13 cellular contexts compared by ENCODE assay signal in the genomic region with DNA sequence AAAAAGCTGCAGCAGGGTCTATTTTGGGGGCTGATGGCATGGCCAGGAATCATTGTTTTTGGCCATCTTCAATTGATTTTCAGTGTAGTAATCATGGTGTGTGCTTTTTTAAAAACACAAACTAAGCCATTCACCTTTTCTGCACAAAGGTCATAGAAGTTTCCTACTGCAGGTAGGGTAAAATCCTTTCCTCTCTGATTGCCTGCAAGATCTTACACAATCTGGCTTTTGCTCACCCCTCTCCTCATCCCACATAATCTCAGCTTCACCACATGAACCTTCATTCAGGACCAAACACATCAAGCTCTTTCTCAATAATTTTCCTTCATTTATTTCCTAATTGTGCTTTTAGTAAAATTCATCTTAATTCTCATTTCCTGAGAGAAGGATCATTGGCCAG. TPM values are rescaled to one million over a fixed set of nuclear protein-coding genes. Genes with fewer than 3 reads are reported as not detected.
DNase-seq lines count a peak whose midpoint lies in the region; ATAC-seq and TF ChIP-seq lines count a peak whose summit lies in the region.
"Had no signal": no experiment of that assay in that cellular context is flagged by ENCODE, and none has a peak within 500 bp of the region (broad histone marks: within the 10 kb centered on the region; RNA-seq: fewer than 3 reads in every experiment).

No MANE protein-coding gene starts in this region.

- DNase-seq in Calu3 (no peak), iPS-NIHi7 (ENCODE audit: extremely low spot score) (no peak), erythroblast (lab: John Stamatoyannopoulos, UW) (no peak), NCI-H82 treated with DMSO at 0.1 percent for 48 hours (lab: John Stamatoyannopoulos, UW; ENCODE audit: unreplicated experiment) (no peak)
- DNase-seq in activated CD8-positive, alpha-beta T cell treated with anti-CD3 and anti-CD28 coated beads, Interleukin-2, amount 10 ng/mL, durations not matched to agents 7 days and 5 days = no peak
- no peak for DNase-seq in naive thymus-derived CD4-positive, alpha-beta T cell
- DNase-seq: body of pancreas, GDM1, NCI-H510A, nucleus accumbens had no signal

- H3K36me3 Mint-ChIP-seq in Calu3 (ENCODE audit: insufficient read depth, unreplicated experiment) = no peaks in the 10 kb centered on the region
- H3K36me3 Mint-ChIP-seq in activated CD8-positive, alpha-beta T cell treated with anti-CD3 and anti-CD28 coated beads, Interleukin-2, amount 10 ng/mL, durations not matched to agents 7 days and 5 days (ENCODE audit: low read depth) = peaks cover 61% of the 10 kb centered on the region
- peaks cover 0 to 61% (median 9%) of the 10 kb centered on the region in 5 donors for H3K36me3 Mint-ChIP-seq in naive thymus-derived CD4-positive, alpha-beta T cell

- ATAC-seq in GM21529 (IDR thresholded peaks at IDR 0.05; ENCODE audit: unreplicated experiment) (peak; percentile 10), HG02763 (IDR thresholded peaks at IDR 0.05; ENCODE audit: unreplicated experiment) (no peak)
- ATAC-seq in activated CD8-positive, alpha-beta T cell treated with anti-CD3 and anti-CD28 coated beads, Interleukin-2, amount 10 ng/mL, durations not matched to agents 7 days and 5 days = peak; percentile 30
- no peak for ATAC-seq in naive thymus-derived CD4-positive, alpha-beta T cell
- ATAC-seq: body of pancreas had no signal

- H3K36me3 ChIP-seq in naive thymus-derived CD4-positive, alpha-beta T cell (ENCODE audit: control insufficient read depth in 2 of 3, insufficient read depth in 3 of 3, low read length in 3 of 3) = no peaks in the 10 kb centered on the region

- peak overlapping the region; percentile 47 for H3K27ac Mint-ChIP-seq in Calu3 (ENCODE audit: unreplicated experiment)
- H3K27ac Mint-ChIP-seq in activated CD8-positive, alpha-beta T cell treated with anti-CD3 and anti-CD28 coated beads, Interleukin-2, amount 10 ng/mL, durations not matched to agents 7 days and 5 days = peak overlapping the region; percentile 93
- H3K27ac Mint-ChIP-seq in naive thymus-derived CD4-positive, alpha-beta T cell = peak overlapping the region; percentile 76 to 98 (median 89)

- peaks cover 39% of the 10 kb centered on the region in 2 donors for H3K4me1 ChIP-seq in naive thymus-derived CD4-positive, alpha-beta T cell (ENCODE audit: control insufficient read depth in 2 of 2, insufficient read depth in 2 of 2, low read length in 2 of 2)
- H3K4me1 ChIP-seq: body of pancreas had no signal

- intact Hi-C loops in Calu3 (cut with micrococcal nuclease; ENCODE audit: unreplicated experiment) = no loop called here
- intact Hi-C loops in naive thymus-derived CD4-positive, alpha-beta T cell (cut with micrococcal nuclease) = loop anchor here (1.0 to 2.0 kb wide), 8 partner anchors 11 to 113 kb away; a partner anchor contains a TSS

- POLR2A ChIA-PET in activated CD8-positive, alpha-beta T cell treated with anti-CD3 and anti-CD28 coated beads, Interleukin-2, amount 10 ng/mL, durations not matched to agents 7 days and 5 days (lab: Charles Lee) = interaction anchor here (0.9 to 6.0 kb wide), 9 partner anchors 9 to 184 kb away, joined by 3 to 85 read pairs (median 6); a partner anchor contains a TSS
- POLR2A ChIA-PET in naive thymus-derived CD4-positive, alpha-beta T cell (lab: Charles Lee) = interaction anchor here (0.6 to 2.0 kb wide), 10 partner anchors 11 to 393 kb away, joined by 3 to 14 read pairs (median 6); no protein-coding TSS in a partner anchor

- TF ChIP-seq CTCF in Calu3 (IDR thresholded peaks at IDR 0.05; ENCODE audit: unreplicated experiment) = no peak

- H3K4me1 Mint-ChIP-seq in Calu3 (ENCODE audit: low read depth, unreplicated experiment) = peaks cover 21% of the 10 kb centered on the region
- H3K4me1 Mint-ChIP-seq in activated CD8-positive, alpha-beta T cell treated with anti-CD3 and anti-CD28 coated beads, Interleukin-2, amount 10 ng/mL, durations not matched to agents 7 days and 5 days (ENCODE audit: low read depth) = peaks cover 54% of the 10 kb centered on the region
- peaks cover 27 to 59% (median 53%) of the 10 kb centered on the region in 7 donors for H3K4me1 Mint-ChIP-seq in naive thymus-derived CD4-positive, alpha-beta T cell

- H3K27ac ChIP-seq in naive thymus-derived CD4-positive, alpha-beta T cell (ENCODE audit: low read depth, low read length) = no peak overlapping the region

- no peaks in the 10 kb centered on the region for H3K9me3 Mint-ChIP-seq in Calu3 (ENCODE audit: low read depth, unreplicated experiment)
- H3K9me3 Mint-ChIP-seq in activated CD8-positive, alpha-beta T cell treated with anti-CD3 and anti-CD28 coated beads, Interleukin-2, amount 10 ng/mL, durations not matched to agents 7 days and 5 days (ENCODE audit: insufficient read depth) = peaks cover 38% of the 10 kb centered on the region
- peaks cover 0 to 30% (median 9%) of the 10 kb centered on the region in 11 donors for H3K9me3 Mint-ChIP-seq in naive thymus-derived CD4-positive, alpha-beta T cell

- H3K4me3 Mint-ChIP-seq in Calu3 (ENCODE audit: low read depth, unreplicated experiment) = no peak overlapping the region
- H3K4me3 Mint-ChIP-seq in activated CD8-positive, alpha-beta T cell treated with anti-CD3 and anti-CD28 coated beads, Interleukin-2, amount 10 ng/mL, durations not matched to agents 7 days and 5 days = peak overlapping the region; percentile 60
- peak overlapping the region in 9 of 10 donors; percentile 33 to 85 (median 69) for H3K4me3 Mint-ChIP-seq in naive thymus-derived CD4-positive, alpha-beta T cell

- no peaks in the 10 kb centered on the region for H3K9me3 ChIP-seq in naive thymus-derived CD4-positive, alpha-beta T cell (ENCODE audit: control insufficient read depth in 2 of 3, low read length in 3 of 3)

- TF ChIP-seq POLR2A in erythroblast (IDR thresholded peaks at IDR 0.05; ENCODE audit: low read length) = no peak

- CTCF ChIA-PET in Calu3 (lab: Charles Lee) = interaction anchor here (0.6 kb wide), 1 partner anchor 35 kb away, joined by 3 read pairs; no protein-coding TSS in a partner anchor
- CTCF ChIA-PET in activated CD8-positive, alpha-beta T cell treated with anti-CD3 and anti-CD28 coated beads, Interleukin-2, amount 10 ng/mL, durations not matched to agents 7 days and 5 days (lab: Charles Lee) = interaction anchor here (0.9 to 4.6 kb wide), 16 partner anchors 10 to 337 kb away, joined by 3 to 41 read pairs (median 4); a partner anchor contains a TSS
- CTCF ChIA-PET in naive thymus-derived CD4-positive, alpha-beta T cell (lab: Charles Lee) = interaction anchor here (0.8 to 2.3 kb wide), 2 partner anchors 34 to 313 kb away, joined by 3 to 6 read pairs; no protein-coding TSS in a partner anchor

- no peaks in the 10 kb centered on the region for H3K27me3 Mint-ChIP-seq in Calu3 (ENCODE audit: unreplicated experiment)
- no peaks in the 10 kb centered on the region for H3K27me3 Mint-ChIP-seq in activated CD8-positive, alpha-beta T cell treated with anti-CD3 and anti-CD28 coated beads, Interleukin-2, amount 10 ng/mL, durations not matched to agents 7 days and 5 days (ENCODE audit: low read depth)
- H3K27me3 Mint-ChIP-seq in naive thymus-derived CD4-positive, alpha-beta T cell = no peaks in the 10 kb centered on the region

- peak overlapping the region; percentile 17 for H3K4me3 ChIP-seq in naive thymus-derived CD4-positive, alpha-beta T cell (ENCODE audit: low read length)
- H3K4me3 ChIP-seq: body of pancreas had no signal

- BruUV-seq in Calu3 (replicated peaks; lab: Mats Ljungman, UMichigan) = no TSS peak

- no peaks in the 10 kb centered on the region for H3K27me3 ChIP-seq in naive thymus-derived CD4-positive, alpha-beta T cell (ENCODE audit: control insufficient read depth in 2 of 2, insufficient read depth in 2 of 2, low read length in 2 of 2)
- H3K27me3 ChIP-seq: body of pancreas had no signal

RNA-seq across cellular contexts. Expression of a gene that starts 38.3 kb away (rescaled TPM):
- 0.54 TPM in 1 of 2 replicates, not detected in the other for total RNA-seq in Calu3 (2022)
- 100 to 1,000 TPM; 261 TPM for total RNA-seq in activated CD8-positive, alpha-beta T cell treated with anti-CD3 and anti-CD28 coated beads, Interleukin-2, amount 10 ng/mL, durations not matched to agents 7 days and 5 days
- 100 to 1,000 TPM in 2 of 5 experiments, 10 to 100 TPM in 3; 31.8 to 784 (median 53.6) TPM for total RNA-seq in naive thymus-derived CD4-positive, alpha-beta T cell
- 10 to 100 TPM; 30.0 to 42.1 TPM for polyA plus RNA-seq in naive thymus-derived CD4-positive, alpha-beta T cell

RNA-seq across cellular contexts. Expression of a gene that starts 52.9 kb away (rescaled TPM):
- 0.12 and 0.37 TPM in 2 replicates for total RNA-seq in Calu3 (2022)
- total RNA-seq in activated CD8-positive, alpha-beta T cell treated with anti-CD3 and anti-CD28 coated beads, Interleukin-2, amount 10 ng/mL, durations not matched to agents 7 days and 5 days = under 1 TPM; 0.10 to 0.16 TPM
- 1 to 10 TPM in 1 of 5 experiments, under 1 TPM in 3, not detected in 1; 0.19 to 2.8 (median 0.27) TPM for total RNA-seq in naive thymus-derived CD4-positive, alpha-beta T cell
- polyA plus RNA-seq in naive thymus-derived CD4-positive, alpha-beta T cell = under 1 TPM in 1 of 2 donors, not detected in 1; 0.14 TPM
- total RNA-seq: body of pancreas, HT1080 had no signal

Comparison
In these comparisons a context has a peak if more than half of its experiments do, and no peak if none do; other contexts are left out.
1. ATAC-seq: peak in GM21529 (single experiment) and activated CD8-positive, alpha-beta T cell treated with anti-CD3 and anti-CD28 coated beads, Interleukin-2, amount 10 ng/mL, durations not matched to agents 7 days and 5 days (single experiment); none in naive thymus-derived CD4-positive, alpha-beta T cell (single experiment) and HG02763 (single experiment).
2. RNA of a gene that starts 38.3 kb away (total RNA-seq): 261 TPM in activated CD8-positive, alpha-beta T cell treated with anti-CD3 and anti-CD28 coated beads, Interleukin-2, amount 10 ng/mL, durations not matched to agents 7 days and 5 days and 31.8 to 784 TPM in naive thymus-derived CD4-positive, alpha-beta T cell; 0.54 TPM in Calu3; every median in the first group is over 10 times any median in the second.
3. Peak in every context shown above with its lines, with median percentiles within 50 percentile points of each other: H3K27ac Mint-ChIP-seq.